In the genomic region with DNA sequence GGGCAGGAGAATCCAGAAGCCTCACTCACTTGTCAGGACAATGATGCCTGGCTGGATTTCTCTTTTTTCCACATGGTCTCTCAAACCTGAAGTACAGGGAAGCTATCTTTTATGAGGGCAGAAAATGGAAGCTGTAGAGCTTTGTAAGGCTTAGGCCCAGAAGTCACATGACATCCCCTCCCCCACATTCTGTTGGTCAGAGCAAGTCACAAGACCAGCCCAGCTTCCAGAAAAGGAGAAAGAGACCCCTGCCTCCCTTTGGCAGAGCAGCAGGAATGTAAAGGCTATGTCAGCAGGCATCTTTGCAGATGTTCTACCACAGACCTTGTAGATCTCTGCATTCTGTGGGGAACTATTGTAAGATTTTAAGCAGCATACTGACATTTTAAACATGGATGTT, we compare ENCODE assay signal across 28 cellular contexts.
"Had no signal": no experiment of that assay in that cellular context is flagged by ENCODE, and none has a peak within 500 bp of the region (broad histone marks: within the 10 kb centered on the region; RNA-seq: fewer than 3 reads in every experiment).

No MANE protein-coding gene starts in this region.

- H3K4me3 Mint-ChIP-seq: activated B cell treated with CpG ODN at 0.5 μM for 24 hours; activated CD8-positive, alpha-beta memory T cell treated with anti-CD3 and anti-CD28 coated beads, Interleukin-2, amount 10 ng/mL, durations not matched to agents 7 days and 5 days; activated CD8-positive, alpha-beta T cell treated with anti-CD3 and anti-CD28 coated beads for 36 hours; activated naive CD8-positive, alpha-beta T cell; activated T-cell treated with anti-CD3 and anti-CD28 coated beads, Interleukin-2, amount 50 U/mL, for 72 hours; central memory CD8-positive, alpha-beta T cell; dendritic cell treated with granulocyte-macrophage colony-stimulating factor and Interleukin-4, amounts not matched to agents 40 ng/mL and 50 ng/mL, for 4 days; endodermal cell had no signal

- H3K4me3 ChIP-seq: coronary artery, dorsolateral prefrontal cortex had no signal

- DNase-seq: activated B cell treated with CpG ODN at 0.5 μM for 24 hours; activated CD4-positive, alpha-beta T cell treated with anti-CD3 and anti-CD28 coated beads for 48 hours; activated CD4-positive, alpha-beta T cell treated with anti-CD3 and anti-CD28 coated beads, Interleukin-2, amount 50 U/mL, for 1 hour; activated CD4-positive, alpha-beta T cell treated with anti-CD3 and anti-CD28 coated beads, Interleukin-2, amount 50 U/mL, for 48 hours; activated CD8-positive, alpha-beta memory T cell treated with anti-CD3 and anti-CD28 coated beads, Interleukin-2, amount 10 ng/mL, durations not matched to agents 7 days and 5 days; activated CD8-positive, alpha-beta memory T cell treated with anti-CD3 and anti-CD28 coated beads, Interleukin-2, amount 50 U/mL, for 4 hours; activated CD8-positive, alpha-beta T cell treated with anti-CD3 and anti-CD28 coated beads for 36 hours; activated gamma-delta T cell; activated naive CD4-positive, alpha-beta T cell; activated naive CD4-positive, alpha-beta T cell treated with anti-CD3 and anti-CD28 coated beads, Interleukin-2, amount 50 U/mL, for 16 hours; activated T-cell treated with anti-CD3 and anti-CD28 coated beads, Interleukin-2, amount 50 U/mL, for 1 hour; activated T-cell treated with anti-CD3 and anti-CD28 coated beads, Interleukin-2, amount 50 U/mL, for 72 hours; amniotic stem cell; anterior cingulate cortex; brain microvascular endothelial cell; dorsolateral prefrontal cortex; effector memory CD4-positive, alpha-beta T cell; endodermal cell; foreskin fibroblast; head of caudate nucleus; T-helper 2 cell had no signal

- H3K27ac Mint-ChIP-seq: activated B cell treated with CpG ODN at 0.5 μM for 24 hours; activated CD8-positive, alpha-beta memory T cell treated with anti-CD3 and anti-CD28 coated beads, Interleukin-2, amount 10 ng/mL, durations not matched to agents 7 days and 5 days; activated CD8-positive, alpha-beta T cell treated with anti-CD3 and anti-CD28 coated beads for 36 hours; activated naive CD8-positive, alpha-beta T cell; activated T-cell treated with anti-CD3 and anti-CD28 coated beads, Interleukin-2, amount 50 U/mL, for 72 hours; dendritic cell treated with granulocyte-macrophage colony-stimulating factor and Interleukin-4, amounts not matched to agents 40 ng/mL and 50 ng/mL, for 4 days; endodermal cell had no signal

- H3K36me3 Mint-ChIP-seq: activated CD8-positive, alpha-beta memory T cell treated with anti-CD3 and anti-CD28 coated beads, Interleukin-2, amount 10 ng/mL, durations not matched to agents 7 days and 5 days; activated naive CD8-positive, alpha-beta T cell had no signal

- H3K27me3 Mint-ChIP-seq: activated B cell treated with CpG ODN at 0.5 μM for 24 hours; activated CD8-positive, alpha-beta memory T cell treated with anti-CD3 and anti-CD28 coated beads, Interleukin-2, amount 10 ng/mL, durations not matched to agents 7 days and 5 days; dendritic cell treated with granulocyte-macrophage colony-stimulating factor and Interleukin-4, amounts not matched to agents 40 ng/mL and 50 ng/mL, for 4 days had no signal

- H3K4me1 Mint-ChIP-seq: activated B cell treated with CpG ODN at 0.5 μM for 24 hours; activated CD8-positive, alpha-beta memory T cell treated with anti-CD3 and anti-CD28 coated beads, Interleukin-2, amount 10 ng/mL, durations not matched to agents 7 days and 5 days; central memory CD8-positive, alpha-beta T cell had no signal

- H3K9me3 Mint-ChIP-seq: activated B cell treated with CpG ODN at 0.5 μM for 24 hours; activated CD8-positive, alpha-beta T cell treated with anti-CD3 and anti-CD28 coated beads for 36 hours; activated T-cell treated with anti-CD3 and anti-CD28 coated beads, Interleukin-2, amount 50 U/mL, for 72 hours; central memory CD8-positive, alpha-beta T cell; dendritic cell treated with granulocyte-macrophage colony-stimulating factor and Interleukin-4, amounts not matched to agents 40 ng/mL and 50 ng/mL, for 4 days; endodermal cell had no signal

- H3K36me3 ChIP-seq: brain microvascular endothelial cell had no signal

- ATAC-seq: activated CD4-positive, CD25-positive, alpha-beta regulatory T cell treated with anti-CD3 and anti-CD28 coated beads, Interleukin-2, amount 50 U/mL, for 24 hours; activated CD8-positive, alpha-beta memory T cell treated with anti-CD3 and anti-CD28 coated beads, Interleukin-2, amount 10 ng/mL, durations not matched to agents 7 days and 5 days; activated CD8-positive, alpha-beta T cell treated with anti-CD3 and anti-CD28 coated beads for 36 hours; activated T-cell treated with anti-CD3 and anti-CD28 coated beads, Interleukin-2, amount 50 U/mL, for 72 hours; esophagus mucosa had no signal

- H3K27me3 ChIP-seq: brain microvascular endothelial cell, dorsolateral prefrontal cortex had no signal

- H3K27ac ChIP-seq: brain microvascular endothelial cell, coronary artery, VCaP had no signal
